ENCODE assay signal across 6 cellular contexts in the genomic region with DNA sequence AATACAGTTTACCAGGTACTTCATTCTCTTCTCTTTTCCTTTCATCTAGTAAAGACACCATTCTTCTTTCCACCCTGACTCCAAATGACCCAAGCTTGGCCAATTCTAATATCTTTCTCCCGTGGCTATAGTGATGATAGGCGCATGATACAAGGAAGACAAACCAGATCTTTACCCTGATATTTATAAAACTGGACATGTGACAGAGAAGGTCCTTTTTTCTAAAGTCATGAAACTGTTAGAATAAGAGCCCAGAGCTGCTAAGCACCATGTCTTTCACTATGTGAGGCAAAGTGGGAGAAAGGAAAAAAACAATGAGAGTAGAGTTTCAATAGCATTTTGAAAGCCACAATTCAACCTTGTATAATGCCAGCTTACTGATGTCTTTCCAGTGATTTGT.
"Had no signal": no experiment of that assay in that cellular context is flagged by ENCODE, and none has a peak within 500 bp of the region (broad histone marks: within the 10 kb centered on the region; RNA-seq: fewer than 3 reads in every experiment).

No MANE protein-coding gene starts in this region.

- H3K4me1 Mint-ChIP-seq: IgD-negative memory B cell had no signal

- ATAC-seq: HepG2, K562 had no signal

- H3K4me3 ChIP-seq: K562 had no signal

- H3K27ac Mint-ChIP-seq: IgD-negative memory B cell had no signal

- H3K27ac ChIP-seq: HL-60 had no signal

- DNase-seq: IMR-90, KBM-7 had no signal

- H3K36me3 Mint-ChIP-seq: IgD-negative memory B cell had no signal

- H3K4me3 Mint-ChIP-seq: IgD-negative memory B cell had no signal
